In genomic region chr10:124717358-124717757, GRCh38 we compare ENCODE assay signal across 12 cellular contexts. TPM values are rescaled to one million over a fixed set of nuclear protein-coding genes. Genes with fewer than 3 reads are reported as not detected.
DNase-seq lines count a peak whose midpoint lies in the region; ATAC-seq and TF ChIP-seq lines count a peak whose summit lies in the region.
"Had no signal": no experiment of that assay in that cellular context is flagged by ENCODE, and none has a peak within 500 bp of the region (broad histone marks: within the 10 kb centered on the region; RNA-seq: fewer than 3 reads in every experiment).

No MANE protein-coding gene starts in this region.

- ATAC-seq in T-helper 17 cell (no peak), HG03139 (IDR thresholded peaks at IDR 0.05; ENCODE audit: unreplicated experiment) (no peak)
- ATAC-seq in stimulated activated naive B cell treated with anti-CD40 and anti-IgM and Interleukin-4, amounts not matched to agents 10 μg/mL and 1 μg/mL and 100 μg/mL, for 72 hours (replicated peaks), result no peak
- ATAC-seq: A549 had no signal

- no peaks in the 10 kb centered on the region for H3K9me3 Mint-ChIP-seq in activated CD4-positive, alpha-beta T cell treated with anti-CD3 and anti-CD28 coated beads, Interleukin-2, amount 10 ng/mL, durations not matched to agents 24 days and 14 days
- H3K9me3 Mint-ChIP-seq in endodermal cell, result no peaks in the 10 kb centered on the region
- no peaks in the 10 kb centered on the region for H3K9me3 Mint-ChIP-seq in stimulated activated naive B cell treated with anti-CD40 and anti-IgM and Interleukin-4, amounts not matched to agents 10 μg/mL and 1 μg/mL and 100 μg/mL, for 72 hours

- H3K27ac ChIP-seq in endodermal cell (ENCODE audit: low read depth, low read length) (peak overlapping the region; percentile 53), coronary artery (peak overlapping the region in 1 of 2 donors; percentile 76)
- H3K27ac ChIP-seq: A549 had no signal

- 92 to 100% methylated on average over 2 to 5 of the region's 5 CpGs for WGBS in endodermal cell (ENCODE audit: insufficient coverage in 1 of 2, insufficient read length in 1 of 2), 2 experiments

- H3K36me3 ChIP-seq in endodermal cell (ENCODE audit: control insufficient read depth, insufficient read depth, low read length), result peaks cover 5% of the 10 kb centered on the region

- DNase-seq in activated CD4-positive, alpha-beta T cell treated with anti-CD3 and anti-CD28 coated beads, Interleukin-2, amount 10 ng/mL, durations not matched to agents 24 days and 14 days, result no peak
- no peak for DNase-seq in activated CD4-positive, alpha-beta T cell treated with anti-CD3 and anti-CD28 coated beads, Interleukin-2, amount 50 U/mL, for 48 hours
- no peak for DNase-seq in T-helper 17 cell
- no peak for DNase-seq in endodermal cell
- DNase-seq in stimulated activated naive B cell treated with anti-CD40 and anti-IgM and Interleukin-4, amounts not matched to agents 10 μg/mL and 1 μg/mL and 100 μg/mL, for 72 hours, result no peak
- no peak for DNase-seq in coronary artery (ENCODE audit: low spot score)
- DNase-seq in GM03348 (ENCODE audit: low spot score), result no peak
- DNase-seq: DMS153, midbrain, NCI-H446 treated with DMSO at 0.1 percent for 48 hours had no signal

- H3K27ac Mint-ChIP-seq in activated CD4-positive, alpha-beta T cell treated with anti-CD3 and anti-CD28 coated beads, Interleukin-2, amount 10 ng/mL, durations not matched to agents 24 days and 14 days, result peak overlapping the region; percentile 78
- peak overlapping the region; percentile 99 for H3K27ac Mint-ChIP-seq in T-helper 17 cell
- H3K27ac Mint-ChIP-seq in endodermal cell, result no peak overlapping the region
- H3K27ac Mint-ChIP-seq in stimulated activated naive B cell treated with anti-CD40 and anti-IgM and Interleukin-4, amounts not matched to agents 10 μg/mL and 1 μg/mL and 100 μg/mL, for 72 hours, result peak overlapping the region; percentile 72

- intact Hi-C loops in activated CD4-positive, alpha-beta T cell treated with anti-CD3 and anti-CD28 coated beads, Interleukin-2, amount 10 ng/mL, durations not matched to agents 24 days and 14 days (cut with micrococcal nuclease), result no loop called here

- peaks cover 5% of the 10 kb centered on the region for H3K4me1 ChIP-seq in endodermal cell (ENCODE audit: control insufficient read depth, insufficient read depth, low read length)
- H3K4me1 ChIP-seq: A549 had no signal

- no peaks in the 10 kb centered on the region for H3K27me3 Mint-ChIP-seq in activated CD4-positive, alpha-beta T cell treated with anti-CD3 and anti-CD28 coated beads, Interleukin-2, amount 10 ng/mL, durations not matched to agents 24 days and 14 days
- no peaks in the 10 kb centered on the region for H3K27me3 Mint-ChIP-seq in T-helper 17 cell
- no peaks in the 10 kb centered on the region for H3K27me3 Mint-ChIP-seq in endodermal cell (ENCODE audit: insufficient read depth)
- no peaks in the 10 kb centered on the region for H3K27me3 Mint-ChIP-seq in stimulated activated naive B cell treated with anti-CD40 and anti-IgM and Interleukin-4, amounts not matched to agents 10 μg/mL and 1 μg/mL and 100 μg/mL, for 72 hours

- H3K4me3 ChIP-seq in endodermal cell (ENCODE audit: low read length) (no peak overlapping the region), coronary artery (no peak overlapping the region)
- H3K4me3 ChIP-seq: A549 had no signal

- no peaks in the 10 kb centered on the region for H3K9me3 ChIP-seq in T-helper 17 cell (ENCODE audit: control insufficient read depth, low read length, poor library complexity, severe bottlenecking)
- no peaks in the 10 kb centered on the region for H3K9me3 ChIP-seq in endodermal cell (ENCODE audit: control insufficient read depth, low read length)
- H3K9me3 ChIP-seq: A549 had no signal

- TF ChIP-seq CTCF in endodermal cell (conservative IDR thresholded peaks at IDR 0.05) (no peak), coronary artery (IDR thresholded peaks at IDR 0.05) (no peak)

- peaks cover 32% of the 10 kb centered on the region for H3K36me3 Mint-ChIP-seq in activated CD4-positive, alpha-beta T cell treated with anti-CD3 and anti-CD28 coated beads, Interleukin-2, amount 10 ng/mL, durations not matched to agents 24 days and 14 days (ENCODE audit: low read depth)
- H3K36me3 Mint-ChIP-seq in T-helper 17 cell (ENCODE audit: low read depth) (peaks cover 2% of the 10 kb centered on the region), endodermal cell (ENCODE audit: low read depth) (peaks cover 6% of the 10 kb centered on the region)
- peaks cover 6 to 23% of the 10 kb centered on the region in 2 donors for H3K36me3 Mint-ChIP-seq in stimulated activated naive B cell treated with anti-CD40 and anti-IgM and Interleukin-4, amounts not matched to agents 10 μg/mL and 1 μg/mL and 100 μg/mL, for 72 hours

- H3K27me3 ChIP-seq in endodermal cell (ENCODE audit: control insufficient read depth, insufficient read depth, low read length, poor library complexity, severe bottlenecking), result no peaks in the 10 kb centered on the region

- H3K4me3 Mint-ChIP-seq in activated CD4-positive, alpha-beta T cell treated with anti-CD3 and anti-CD28 coated beads, Interleukin-2, amount 10 ng/mL, durations not matched to agents 24 days and 14 days, result no peak overlapping the region
- H3K4me3 Mint-ChIP-seq in T-helper 17 cell, result peak overlapping the region; percentile 87
- no peak overlapping the region for H3K4me3 Mint-ChIP-seq in endodermal cell
- H3K4me3 Mint-ChIP-seq in stimulated activated naive B cell treated with anti-CD40 and anti-IgM and Interleukin-4, amounts not matched to agents 10 μg/mL and 1 μg/mL and 100 μg/mL, for 72 hours, result peak overlapping the region in 1 of 2 donors; percentile 76

- no peak overlapping the region for H3K9ac ChIP-seq in endodermal cell (ENCODE audit: extremely low read depth, low read length, poor library complexity, severe bottlenecking)

- H3K4me1 Mint-ChIP-seq in activated CD4-positive, alpha-beta T cell treated with anti-CD3 and anti-CD28 coated beads, Interleukin-2, amount 10 ng/mL, durations not matched to agents 24 days and 14 days, result peaks cover 76% of the 10 kb centered on the region
- H3K4me1 Mint-ChIP-seq in T-helper 17 cell, result peaks cover 78% of the 10 kb centered on the region
- H3K4me1 Mint-ChIP-seq in endodermal cell, result peaks cover 30% of the 10 kb centered on the region
- peaks cover 66 to 87% of the 10 kb centered on the region in 2 donors for H3K4me1 Mint-ChIP-seq in stimulated activated naive B cell treated with anti-CD40 and anti-IgM and Interleukin-4, amounts not matched to agents 10 μg/mL and 1 μg/mL and 100 μg/mL, for 72 hours

RNA-seq across cellular contexts. Expression of gene FAM53B, which starts 26.8 kb away (rescaled TPM):
- 20.9 and 21.8 TPM in 2 replicates for total RNA-seq in activated CD4-positive, alpha-beta T cell treated with anti-CD3 and anti-CD28 coated beads, Interleukin-2, amount 10 ng/mL, durations not matched to agents 24 days and 14 days
- total RNA-seq in T-helper 17 cell (10 to 100 TPM; 68.5 to 69.2 TPM), endodermal cell (10 to 100 TPM; 19.3 to 22.6 TPM)
- 21.4 TPM for polyA plus RNA-seq in endodermal cell (2013, experiment 1 of 2)
- 20.2 TPM for polyA plus RNA-seq in endodermal cell (2013, experiment 2 of 2)
